18 cellular contexts compared by ENCODE assay signal in genomic region chr15:63842626-63843025, GRCh38. TPM values are rescaled to one million over a fixed set of nuclear protein-coding genes. Genes with fewer than 3 reads are reported as not detected.
DNase-seq lines count a peak whose midpoint lies in the region; ATAC-seq and TF ChIP-seq lines count a peak whose summit lies in the region.
"Had no signal": no experiment of that assay in that cellular context is flagged by ENCODE, and none has a peak within 500 bp of the region (broad histone marks: within the 10 kb centered on the region; RNA-seq: fewer than 3 reads in every experiment).

No MANE protein-coding gene starts in this region.

- ATAC-seq in Right ventricle myocardium superior (ENCODE audit: poor library complexity) = no peak
- no peak for ATAC-seq in GM18517 (IDR thresholded peaks at IDR 0.05; ENCODE audit: unreplicated experiment)
- no peak for ATAC-seq in HG02588 (IDR thresholded peaks at IDR 0.05; ENCODE audit: unreplicated experiment)

- in situ Hi-C loops in GM13976 (cut with MboI; ENCODE audit: low sequenced_read_pairs, unreplicated experiment) = no loop called here

- WGBS in mesodermal cell (ENCODE audit: insufficient coverage in 2 of 2), 2 experiments = 80 to 90% methylated on average over 1 to 2 of the region's 2 CpGs

- H3K27ac Mint-ChIP-seq in activated CD4-positive, alpha-beta memory T cell treated with anti-CD3 and anti-CD28 coated beads, Interleukin-2, amount 10 ng/mL, durations not matched to agents 7 days and 5 days = peak overlapping the region; percentile 49

- no peak overlapping the region for H3K4me3 ChIP-seq in right atrium auricular region
- no peak overlapping the region for H3K4me3 ChIP-seq in mesodermal cell (ENCODE audit: extremely low read depth, insufficient read depth, low read length, poor library complexity, severe bottlenecking)
- no peak overlapping the region for H3K4me3 ChIP-seq in uterus
- H3K4me3 ChIP-seq: prostate gland had no signal

- peaks cover 16% of the 10 kb centered on the region for H3K4me1 Mint-ChIP-seq in activated CD4-positive, alpha-beta memory T cell treated with anti-CD3 and anti-CD28 coated beads, Interleukin-2, amount 10 ng/mL, durations not matched to agents 7 days and 5 days

- H3K9me3 Mint-ChIP-seq in activated CD4-positive, alpha-beta memory T cell treated with anti-CD3 and anti-CD28 coated beads, Interleukin-2, amount 10 ng/mL, durations not matched to agents 7 days and 5 days = peaks cover 2% of the 10 kb centered on the region
- H3K9me3 Mint-ChIP-seq: activated naive CD4-positive, alpha-beta T cell treated with anti-CD3 and anti-CD28 coated beads, Interleukin-2, amount 50 U/mL, for 72 hours; HFFc6 had no signal

- no peaks in the 10 kb centered on the region for H3K9me3 ChIP-seq in right atrium auricular region
- no peaks in the 10 kb centered on the region for H3K9me3 ChIP-seq in mesodermal cell (ENCODE audit: control insufficient read depth, low read length)
- no peaks in the 10 kb centered on the region for H3K9me3 ChIP-seq in uterus
- H3K9me3 ChIP-seq: prostate gland had no signal

- H3K4me1 ChIP-seq in right atrium auricular region (peaks cover 0 to 13% of the 10 kb centered on the region in 2 donors), mesodermal cell (ENCODE audit: control insufficient read depth, insufficient read depth, low read length, poor library complexity, severe bottlenecking) (peaks cover 4% of the 10 kb centered on the region), uterus (no peaks in the 10 kb centered on the region)
- H3K4me1 ChIP-seq: prostate gland had no signal

- no peak for TF ChIP-seq POLR2A in uterus (IDR thresholded peaks at IDR 0.05)

- CTCF ChIA-PET in activated CD4-positive, alpha-beta memory T cell treated with anti-CD3 and anti-CD28 coated beads, Interleukin-2, amount 10 ng/mL, durations not matched to agents 7 days and 5 days (lab: Charles Lee) = interaction anchor here (0.8 to 1.3 kb wide), 4 partner anchors 8 to 232 kb away, joined by 3 to 4 read pairs (median 4); no protein-coding TSS in a partner anchor

- no peak for DNase-seq in right atrium auricular region (ENCODE audit: low spot score)
- no peak for DNase-seq in Right ventricle myocardium superior
- DNase-seq in activated CD4-positive, alpha-beta memory T cell treated with anti-CD3 and anti-CD28 coated beads, Interleukin-2, amount 10 ng/mL, durations not matched to agents 7 days and 5 days = no peak
- DNase-seq in uterus = no peak
- no peak for DNase-seq in GM13976 (ENCODE audit: low spot score)
- DNase-seq: activated CD4-positive, alpha-beta T cell treated with anti-CD3 and anti-CD28 coated beads, Interleukin-2, amount 50 U/mL, for 48 hours; activated T-cell treated with anti-CD3 and anti-CD28 coated beads, Interleukin-2, amount 50 U/mL, for 4 hours; Calu3; head of caudate nucleus; mesendoderm; NCI-H1092; SW 1271 had no signal

- H3K36me3 Mint-ChIP-seq in activated CD4-positive, alpha-beta memory T cell treated with anti-CD3 and anti-CD28 coated beads, Interleukin-2, amount 10 ng/mL, durations not matched to agents 7 days and 5 days (ENCODE audit: low read depth) = no peaks in the 10 kb centered on the region
- H3K36me3 Mint-ChIP-seq: activated naive CD4-positive, alpha-beta T cell treated with anti-CD3 and anti-CD28 coated beads, Interleukin-2, amount 50 U/mL, for 72 hours had no signal

- TF ChIP-seq CTCF in right atrium auricular region (IDR thresholded peaks at IDR 0.05) (no peak), uterus (IDR thresholded peaks at IDR 0.05) (no peak), GM13976 (IDR thresholded peaks at IDR 0.05; ENCODE audit: borderline replicate concordance, control extremely low read depth, extremely low read depth, insufficient read depth, missing control alignments) (no peak)

- intact Hi-C loops in Right ventricle myocardium superior (cut with DNase I) = no loop called here
- intact Hi-C loops in uterus (cut with DNase I; ENCODE audit: low total_unique reads) = no loop called here

- H3K4me3 Mint-ChIP-seq in activated CD4-positive, alpha-beta memory T cell treated with anti-CD3 and anti-CD28 coated beads, Interleukin-2, amount 10 ng/mL, durations not matched to agents 7 days and 5 days = no peak overlapping the region
- H3K4me3 Mint-ChIP-seq: HFFc6 had no signal

- H3K27ac ChIP-seq in right atrium auricular region (peak overlapping the region; percentile 28 to 46), mesodermal cell (ENCODE audit: low read depth, low read length, severe bottlenecking) (peak overlapping the region; percentile 77), uterus (peak overlapping the region; percentile 20 to 27)
- H3K27ac ChIP-seq: prostate gland had no signal

- H3K27me3 Mint-ChIP-seq in activated CD4-positive, alpha-beta memory T cell treated with anti-CD3 and anti-CD28 coated beads, Interleukin-2, amount 10 ng/mL, durations not matched to agents 7 days and 5 days = no peaks in the 10 kb centered on the region

- no peaks in the 10 kb centered on the region for H3K36me3 ChIP-seq in right atrium auricular region
- no peaks in the 10 kb centered on the region for H3K36me3 ChIP-seq in mesodermal cell (ENCODE audit: control insufficient read depth, insufficient read depth, low read length)
- no peaks in the 10 kb centered on the region for H3K36me3 ChIP-seq in uterus
- H3K36me3 ChIP-seq: prostate gland had no signal

- POLR2A ChIA-PET in activated CD4-positive, alpha-beta memory T cell treated with anti-CD3 and anti-CD28 coated beads, Interleukin-2, amount 10 ng/mL, durations not matched to agents 7 days and 5 days (lab: Charles Lee) = interaction anchor here (0.8 to 2.4 kb wide), 6 partner anchors 9 to 251 kb away, joined by 3 to 25 read pairs (median 3); partner anchors contain the start of genes CIAO2A and HERC1

- no peaks in the 10 kb centered on the region for H3K27me3 ChIP-seq in right atrium auricular region
- H3K27me3 ChIP-seq in uterus = no peaks in the 10 kb centered on the region

RNA-seq across cellular contexts. Expression of gene HERC1, which starts 8.9 kb away (rescaled TPM):
- total RNA-seq in right atrium auricular region (100 to 1,000 TPM in 1 of 2 donors, 10 to 100 TPM in 1; 96.9 to 120 TPM), Right ventricle myocardium superior (75.2 TPM), uterus (100 to 1,000 TPM in 3 of 4 donors, 10 to 100 TPM in 1; 27.6 to 193 (median 131) TPM)
- total RNA-seq in activated CD4-positive, alpha-beta memory T cell treated with anti-CD3 and anti-CD28 coated beads, Interleukin-2, amount 10 ng/mL, durations not matched to agents 7 days and 5 days = 10 to 100 TPM; 70.1 to 72.6 TPM
- polyA plus RNA-seq in mesodermal cell (2013, experiment 1 of 2) = 40.0 TPM
- polyA plus RNA-seq in mesodermal cell (2013, experiment 2 of 2) = 27.0 TPM

Comparison
In these comparisons a context has a peak if more than half of its experiments do, and no peak if none do; other contexts are left out.
1. H3K27ac ChIP-seq: peak in every context shown above with its lines; median percentile 77 in mesodermal cell; 37 in right atrium auricular region; 24 in uterus.